Comparison of ENCODE assay signal across 1 cellular context in the genomic region with DNA sequence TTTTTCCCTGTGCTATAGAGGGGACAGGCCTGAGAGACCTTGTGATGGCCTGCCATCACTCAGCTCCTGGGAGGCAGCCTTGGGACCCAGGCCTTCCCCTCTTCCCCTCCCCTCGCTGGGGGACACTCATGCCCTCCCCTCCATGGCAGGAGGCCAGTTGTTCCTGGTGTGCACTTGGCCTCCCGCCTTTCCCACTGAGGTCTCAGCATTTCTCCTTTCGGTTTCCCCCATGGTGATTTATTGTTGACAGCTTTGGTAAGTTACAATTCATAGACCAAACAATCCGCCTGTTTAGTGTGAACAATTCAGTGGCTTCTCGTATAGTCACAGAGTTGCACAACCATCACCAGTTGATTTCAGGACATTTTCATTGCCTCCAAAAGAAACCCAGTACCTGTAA.
TF ChIP-seq lines count a peak whose summit lies in the region.

No MANE protein-coding gene starts in this region.

TF ChIP-seq in K562, 482 proteins besides CTCF, POLR2A, EP300 and RAD21 (continues in another document):
- TF ChIP-seq, protein P1, sequence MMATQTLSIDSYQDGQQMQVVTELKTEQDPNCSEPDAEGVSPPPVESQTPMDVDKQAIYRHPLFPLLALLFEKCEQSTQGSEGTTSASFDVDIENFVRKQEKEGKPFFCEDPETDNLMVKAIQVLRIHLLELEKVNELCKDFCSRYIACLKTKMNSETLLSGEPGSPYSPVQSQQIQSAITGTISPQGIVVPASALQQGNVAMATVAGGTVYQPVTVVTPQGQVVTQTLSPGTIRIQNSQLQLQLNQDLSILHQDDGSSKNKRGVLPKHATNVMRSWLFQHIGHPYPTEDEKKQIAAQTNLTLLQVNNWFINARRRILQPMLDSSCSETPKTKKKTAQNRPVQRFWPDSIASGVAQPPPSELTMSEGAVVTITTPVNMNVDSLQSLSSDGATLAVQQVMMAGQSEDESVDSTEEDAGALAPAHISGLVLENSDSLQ (IDR thresholded peaks at IDR 0.05), result peak; percentile 86
- TF ChIP-seq GTF2A2 (tag; IDR thresholded peaks at IDR 0.05), result no peak
- TF ChIP-seq JUND (IDR thresholded peaks at IDR 0.05; ENCODE audit: borderline replicate concordance, low read depth, low read length), result no peak
- no peak for TF ChIP-seq JUND (tag; IDR thresholded peaks at IDR 0.05; ENCODE audit: borderline replicate concordance, low read depth, low read length)
- TF ChIP-seq SRSF1 (IDR thresholded peaks at IDR 0.05; ENCODE audit: low read depth, low read length), result no peak
- TF ChIP-seq, protein P2, sequence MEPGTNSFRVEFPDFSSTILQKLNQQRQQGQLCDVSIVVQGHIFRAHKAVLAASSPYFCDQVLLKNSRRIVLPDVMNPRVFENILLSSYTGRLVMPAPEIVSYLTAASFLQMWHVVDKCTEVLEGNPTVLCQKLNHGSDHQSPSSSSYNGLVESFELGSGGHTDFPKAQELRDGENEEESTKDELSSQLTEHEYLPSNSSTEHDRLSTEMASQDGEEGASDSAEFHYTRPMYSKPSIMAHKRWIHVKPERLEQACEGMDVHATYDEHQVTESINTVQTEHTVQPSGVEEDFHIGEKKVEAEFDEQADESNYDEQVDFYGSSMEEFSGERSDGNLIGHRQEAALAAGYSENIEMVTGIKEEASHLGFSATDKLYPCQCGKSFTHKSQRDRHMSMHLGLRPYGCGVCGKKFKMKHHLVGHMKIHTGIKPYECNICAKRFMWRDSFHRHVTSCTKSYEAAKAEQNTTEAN (CRISPR knock-in tag; IDR thresholded peaks at IDR 0.05), result no peak
- TF ChIP-seq FOXJ2 (tag; IDR thresholded peaks at IDR 0.05), result no peak
- TF ChIP-seq, protein P3, sequence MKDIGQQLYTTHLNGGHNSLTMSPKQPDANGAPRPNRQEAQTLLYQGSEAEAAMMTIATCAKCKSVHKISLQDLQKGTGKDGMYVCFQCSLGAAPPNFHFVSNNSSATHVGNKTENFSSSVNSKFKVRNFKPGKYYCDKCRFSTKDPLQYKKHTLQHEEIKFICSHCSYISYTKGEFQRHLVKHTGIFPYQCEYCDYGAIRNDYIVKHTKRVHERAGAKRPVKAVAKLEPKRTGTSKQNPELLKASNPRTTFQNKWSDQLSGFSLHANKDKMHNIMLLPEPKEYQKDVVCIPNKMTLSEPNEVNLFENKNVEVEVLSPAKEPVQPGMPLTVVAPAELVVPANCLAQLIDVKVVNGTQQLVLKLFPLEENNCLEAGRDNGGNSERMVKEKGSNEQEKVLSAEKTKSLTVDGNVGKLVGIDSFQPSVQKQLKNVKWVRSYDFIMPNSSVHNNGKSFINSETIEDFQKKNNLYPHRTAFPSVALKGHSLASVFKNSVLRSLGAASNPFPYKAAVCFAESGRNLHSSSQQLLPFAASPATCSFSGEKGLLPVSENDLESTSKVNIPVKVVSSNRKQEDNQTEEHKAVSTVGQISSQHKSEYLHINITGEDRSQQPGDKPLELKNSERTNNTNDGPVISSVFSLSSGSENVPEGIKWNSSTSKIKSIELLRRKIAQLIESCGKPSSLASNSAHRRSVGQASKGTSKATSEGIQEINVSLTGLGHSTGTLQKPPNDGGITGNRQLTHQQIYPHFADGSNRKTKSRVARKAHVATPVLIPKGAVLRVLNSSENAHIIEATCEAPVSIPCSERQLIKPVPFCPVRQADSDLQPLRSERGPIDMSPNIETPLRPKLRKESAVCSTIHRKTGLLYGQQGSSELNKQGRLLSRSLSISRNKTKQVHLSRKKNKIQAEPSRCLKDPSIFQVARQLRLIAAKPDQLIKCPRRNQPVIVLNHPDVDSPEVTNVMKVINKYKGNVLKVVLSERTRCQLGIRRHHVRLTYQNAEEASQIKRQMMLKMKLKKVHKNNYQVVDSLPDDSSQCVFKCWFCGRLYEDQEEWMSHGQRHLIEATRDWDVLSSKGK (CRISPR knock-in tag; IDR thresholded peaks at IDR 0.05), result no peak
- no peak for TF ChIP-seq KLF16 (IDR thresholded peaks at IDR 0.05)
- no peak for TF ChIP-seq C11orf30 (IDR thresholded peaks at IDR 0.05; ENCODE audit: low read depth)
- no peak for TF ChIP-seq COPS2 (conservative IDR thresholded peaks at IDR 0.05)
- TF ChIP-seq, protein P4, sequence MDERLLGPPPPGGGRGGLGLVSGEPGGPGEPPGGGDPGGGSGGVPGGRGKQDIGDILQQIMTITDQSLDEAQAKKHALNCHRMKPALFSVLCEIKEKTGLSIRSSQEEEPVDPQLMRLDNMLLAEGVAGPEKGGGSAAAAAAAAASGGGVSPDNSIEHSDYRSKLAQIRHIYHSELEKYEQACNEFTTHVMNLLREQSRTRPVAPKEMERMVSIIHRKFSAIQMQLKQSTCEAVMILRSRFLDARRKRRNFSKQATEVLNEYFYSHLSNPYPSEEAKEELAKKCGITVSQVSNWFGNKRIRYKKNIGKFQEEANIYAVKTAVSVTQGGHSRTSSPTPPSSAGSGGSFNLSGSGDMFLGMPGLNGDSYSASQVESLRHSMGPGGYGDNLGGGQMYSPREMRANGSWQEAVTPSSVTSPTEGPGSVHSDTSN (CRISPR knock-in tag; IDR thresholded peaks at IDR 0.05; ENCODE audit: low read depth), result no peak
- TF ChIP-seq, protein P4 (tag; conservative IDR thresholded peaks at IDR 0.05; ENCODE audit: low read depth), result peak; percentile 90
- TF ChIP-seq ZNF232 (CRISPR knock-in tag; IDR thresholded peaks at IDR 0.05), result no peak
- TF ChIP-seq, protein P5, sequence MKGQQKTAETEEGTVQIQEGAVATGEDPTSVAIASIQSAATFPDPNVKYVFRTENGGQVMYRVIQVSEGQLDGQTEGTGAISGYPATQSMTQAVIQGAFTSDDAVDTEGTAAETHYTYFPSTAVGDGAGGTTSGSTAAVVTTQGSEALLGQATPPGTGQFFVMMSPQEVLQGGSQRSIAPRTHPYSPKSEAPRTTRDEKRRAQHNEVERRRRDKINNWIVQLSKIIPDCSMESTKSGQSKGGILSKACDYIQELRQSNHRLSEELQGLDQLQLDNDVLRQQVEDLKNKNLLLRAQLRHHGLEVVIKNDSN (CRISPR knock-in tag; IDR thresholded peaks at IDR 0.05), result no peak
- TF ChIP-seq PTRF (tag; IDR thresholded peaks at IDR 0.05), result no peak
- TF ChIP-seq MTF1 (CRISPR knock-in tag; IDR thresholded peaks at IDR 0.05; ENCODE audit: borderline replicate concordance), result no peak
- no peak for TF ChIP-seq SMARCC2 (IDR thresholded peaks at IDR 0.05; ENCODE audit: low read depth)
- no peak for TF ChIP-seq HDAC3 (IDR thresholded peaks at IDR 0.05; ENCODE audit: borderline replicate concordance, partially characterized antibody)
- peak; percentile 55; the same call in 1 of the 2 replicates for TF ChIP-seq CEBPB (tag; IDR thresholded peaks at IDR 0.05)
- no peak for TF ChIP-seq BMI1 (IDR thresholded peaks at IDR 0.05; ENCODE audit: low read length)
- TF ChIP-seq, protein P6, sequence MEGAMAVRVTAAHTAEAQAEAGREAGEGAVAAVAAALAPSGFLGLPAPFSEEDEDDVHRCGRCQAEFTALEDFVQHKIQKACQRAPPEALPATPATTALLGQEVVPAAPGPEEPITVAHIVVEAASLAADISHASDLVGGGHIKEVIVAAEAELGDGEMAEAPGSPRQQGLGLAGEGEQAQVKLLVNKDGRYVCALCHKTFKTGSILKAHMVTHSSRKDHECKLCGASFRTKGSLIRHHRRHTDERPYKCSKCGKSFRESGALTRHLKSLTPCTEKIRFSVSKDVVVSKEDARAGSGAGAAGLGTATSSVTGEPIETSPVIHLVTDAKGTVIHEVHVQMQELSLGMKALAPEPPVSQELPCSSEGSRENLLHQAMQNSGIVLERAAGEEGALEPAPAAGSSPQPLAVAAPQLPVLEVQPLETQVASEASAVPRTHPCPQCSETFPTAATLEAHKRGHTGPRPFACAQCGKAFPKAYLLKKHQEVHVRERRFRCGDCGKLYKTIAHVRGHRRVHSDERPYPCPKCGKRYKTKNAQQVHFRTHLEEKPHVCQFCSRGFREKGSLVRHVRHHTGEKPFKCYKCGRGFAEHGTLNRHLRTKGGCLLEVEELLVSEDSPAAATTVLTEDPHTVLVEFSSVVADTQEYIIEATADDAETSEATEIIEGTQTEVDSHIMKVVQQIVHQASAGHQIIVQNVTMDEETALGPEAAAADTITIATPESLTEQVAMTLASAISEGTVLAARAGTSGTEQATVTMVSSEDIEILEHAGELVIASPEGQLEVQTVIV (CRISPR knock-in tag; IDR thresholded peaks at IDR 0.05; ENCODE audit: borderline replicate concordance), result no peak
- no peak for TF ChIP-seq ZSCAN29 (IDR thresholded peaks at IDR 0.05)
- TF ChIP-seq, protein P7, sequence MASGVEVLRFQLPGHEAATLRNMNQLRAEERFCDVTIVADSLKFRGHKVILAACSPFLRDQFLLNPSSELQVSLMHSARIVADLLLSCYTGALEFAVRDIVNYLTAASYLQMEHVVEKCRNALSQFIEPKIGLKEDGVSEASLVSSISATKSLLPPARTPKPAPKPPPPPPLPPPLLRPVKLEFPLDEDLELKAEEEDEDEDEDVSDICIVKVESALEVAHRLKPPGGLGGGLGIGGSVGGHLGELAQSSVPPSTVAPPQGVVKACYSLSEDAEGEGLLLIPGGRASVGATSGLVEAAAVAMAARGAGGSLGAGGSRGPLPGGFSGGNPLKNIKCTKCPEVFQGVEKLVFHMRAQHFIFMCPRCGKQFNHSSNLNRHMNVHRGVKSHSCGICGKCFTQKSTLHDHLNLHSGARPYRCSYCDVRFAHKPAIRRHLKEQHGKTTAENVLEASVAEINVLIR (CRISPR knock-in tag; IDR thresholded peaks at IDR 0.05), result no peak
- peak; percentile 68; the same call in 1 of the 2 replicates for TF ChIP-seq ZNF75A (CRISPR knock-in tag; IDR thresholded peaks at IDR 0.05)
- no peak for TF ChIP-seq ZFP1 (CRISPR knock-in tag; IDR thresholded peaks at IDR 0.05)
- TF ChIP-seq NFXL1 (CRISPR knock-in tag; IDR thresholded peaks at IDR 0.05), result no peak
- TF ChIP-seq HMG20A (CRISPR knock-in tag; conservative IDR thresholded peaks at IDR 0.05), result no peak
- no peak for TF ChIP-seq POLR2G (IDR thresholded peaks at IDR 0.05; ENCODE audit: low read depth, low read length)
- no peak for TF ChIP-seq THRAP3 (IDR thresholded peaks at IDR 0.05; ENCODE audit: borderline replicate concordance)
- no peak for TF ChIP-seq DIDO1 (tag; IDR thresholded peaks at IDR 0.05; ENCODE audit: low read depth)
- TF ChIP-seq, protein P8, sequence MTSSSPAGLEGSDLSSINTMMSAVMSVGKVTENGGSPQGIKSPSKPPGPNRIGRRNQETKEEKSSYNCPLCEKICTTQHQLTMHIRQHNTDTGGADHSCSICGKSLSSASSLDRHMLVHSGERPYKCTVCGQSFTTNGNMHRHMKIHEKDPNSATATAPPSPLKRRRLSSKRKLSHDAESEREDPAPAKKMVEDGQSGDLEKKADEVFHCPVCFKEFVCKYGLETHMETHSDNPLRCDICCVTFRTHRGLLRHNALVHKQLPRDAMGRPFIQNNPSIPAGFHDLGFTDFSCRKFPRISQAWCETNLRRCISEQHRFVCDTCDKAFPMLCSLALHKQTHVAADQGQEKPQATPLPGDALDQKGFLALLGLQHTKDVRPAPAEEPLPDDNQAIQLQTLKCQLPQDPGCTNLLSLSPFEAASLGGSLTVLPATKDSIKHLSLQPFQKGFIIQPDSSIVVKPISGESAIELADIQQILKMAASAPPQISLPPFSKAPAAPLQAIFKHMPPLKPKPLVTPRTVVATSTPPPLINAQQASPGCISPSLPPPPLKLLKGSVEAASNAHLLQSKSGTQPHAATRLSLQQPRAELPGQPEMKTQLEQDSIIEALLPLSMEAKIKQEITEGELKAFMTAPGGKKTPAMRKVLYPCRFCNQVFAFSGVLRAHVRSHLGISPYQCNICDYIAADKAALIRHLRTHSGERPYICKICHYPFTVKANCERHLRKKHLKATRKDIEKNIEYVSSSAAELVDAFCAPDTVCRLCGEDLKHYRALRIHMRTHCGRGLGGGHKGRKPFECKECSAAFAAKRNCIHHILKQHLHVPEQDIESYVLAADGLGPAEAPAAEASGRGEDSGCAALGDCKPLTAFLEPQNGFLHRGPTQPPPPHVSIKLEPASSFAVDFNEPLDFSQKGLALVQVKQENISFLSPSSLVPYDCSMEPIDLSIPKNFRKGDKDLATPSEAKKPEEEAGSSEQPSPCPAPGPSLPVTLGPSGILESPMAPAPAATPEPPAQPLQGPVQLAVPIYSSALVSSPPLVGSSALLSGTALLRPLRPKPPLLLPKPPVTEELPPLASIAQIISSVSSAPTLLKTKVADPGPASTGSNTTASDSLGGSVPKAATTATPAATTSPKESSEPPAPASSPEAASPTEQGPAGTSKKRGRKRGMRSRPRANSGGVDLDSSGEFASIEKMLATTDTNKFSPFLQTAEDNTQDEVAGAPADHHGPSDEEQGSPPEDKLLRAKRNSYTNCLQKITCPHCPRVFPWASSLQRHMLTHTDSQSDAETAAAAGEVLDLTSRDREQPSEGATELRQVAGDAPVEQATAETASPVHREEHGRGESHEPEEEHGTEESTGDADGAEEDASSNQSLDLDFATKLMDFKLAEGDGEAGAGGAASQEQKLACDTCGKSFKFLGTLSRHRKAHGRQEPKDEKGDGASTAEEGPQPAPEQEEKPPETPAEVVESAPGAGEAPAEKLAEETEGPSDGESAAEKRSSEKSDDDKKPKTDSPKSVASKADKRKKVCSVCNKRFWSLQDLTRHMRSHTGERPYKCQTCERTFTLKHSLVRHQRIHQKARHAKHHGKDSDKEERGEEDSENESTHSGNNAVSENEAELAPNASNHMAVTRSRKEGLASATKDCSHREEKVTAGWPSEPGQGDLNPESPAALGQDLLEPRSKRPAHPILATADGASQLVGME (CRISPR knock-in tag; IDR thresholded peaks at IDR 0.05), result no peak
- TF ChIP-seq BACH1 (tag; IDR thresholded peaks at IDR 0.05), result no peak
- no peak for TF ChIP-seq DACH1 (IDR thresholded peaks at IDR 0.05; ENCODE audit: partially characterized antibody)
- TF ChIP-seq SAFB (IDR thresholded peaks at IDR 0.05; ENCODE audit: borderline replicate concordance, low read depth, low read length), result no peak
- TF ChIP-seq, protein P9, sequence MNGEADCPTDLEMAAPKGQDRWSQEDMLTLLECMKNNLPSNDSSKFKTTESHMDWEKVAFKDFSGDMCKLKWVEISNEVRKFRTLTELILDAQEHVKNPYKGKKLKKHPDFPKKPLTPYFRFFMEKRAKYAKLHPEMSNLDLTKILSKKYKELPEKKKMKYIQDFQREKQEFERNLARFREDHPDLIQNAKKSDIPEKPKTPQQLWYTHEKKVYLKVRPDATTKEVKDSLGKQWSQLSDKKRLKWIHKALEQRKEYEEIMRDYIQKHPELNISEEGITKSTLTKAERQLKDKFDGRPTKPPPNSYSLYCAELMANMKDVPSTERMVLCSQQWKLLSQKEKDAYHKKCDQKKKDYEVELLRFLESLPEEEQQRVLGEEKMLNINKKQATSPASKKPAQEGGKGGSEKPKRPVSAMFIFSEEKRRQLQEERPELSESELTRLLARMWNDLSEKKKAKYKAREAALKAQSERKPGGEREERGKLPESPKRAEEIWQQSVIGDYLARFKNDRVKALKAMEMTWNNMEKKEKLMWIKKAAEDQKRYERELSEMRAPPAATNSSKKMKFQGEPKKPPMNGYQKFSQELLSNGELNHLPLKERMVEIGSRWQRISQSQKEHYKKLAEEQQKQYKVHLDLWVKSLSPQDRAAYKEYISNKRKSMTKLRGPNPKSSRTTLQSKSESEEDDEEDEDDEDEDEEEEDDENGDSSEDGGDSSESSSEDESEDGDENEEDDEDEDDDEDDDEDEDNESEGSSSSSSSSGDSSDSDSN (IDR thresholded peaks at IDR 0.05; ENCODE audit: borderline replicate concordance in 1 of 2, low read depth in 2 of 2, low read length in 2 of 2), result no peak
